20 cellular contexts compared by ENCODE assay signal in genomic region chr17:49364119-49364518, GRCh38. TPM values are rescaled to one million over a fixed set of nuclear protein-coding genes. Genes with fewer than 3 reads are reported as not detected.
A peak's percentile ranks its signal among the peaks of the same experiment; 100 is the strongest.
DNase-seq lines count a peak whose midpoint lies in the region; ATAC-seq and TF ChIP-seq lines count a peak whose summit lies in the region.
"Had no signal": no experiment of that assay in that cellular context is flagged by ENCODE, and none has a peak within 500 bp of the region (broad histone marks: within the 10 kb centered on the region; RNA-seq: fewer than 3 reads in every experiment).

No MANE protein-coding gene starts in this region.

- H3K36me3 ChIP-seq in Panc1 (ENCODE audit: control insufficient read depth, insufficient read depth, low read length) (no peaks in the 10 kb centered on the region; the same call in 1 of the 2 replicates), endodermal cell (ENCODE audit: control insufficient read depth, insufficient read depth, low read length) (no peaks in the 10 kb centered on the region)
- H3K36me3 ChIP-seq: BLaER1 had no signal

- CTCF ChIA-PET in CD4-positive, alpha-beta T cell (lab: Charles Lee) = interaction anchor here (0.6 to 1.4 kb wide), 3 partner anchors 9 to 48 kb away, joined by 3 to 4 read pairs (median 4); no protein-coding TSS in a partner anchor
- CTCF ChIA-PET in Panc1 (lab: Charles Lee) = no interaction called here

- in situ Hi-C loops in Panc1 (cut with HindIII; ENCODE audit: low pct_unique_long_range_greater_than_20kb, low sequenced_read_pairs) = no loop called here

- WGBS in endodermal cell (ENCODE audit: insufficient coverage in 1 of 2, insufficient read length in 1 of 2), 2 experiments = 100% methylated on average over 2 of the region's 2 CpGs

- ATAC-seq in CD4-positive, alpha-beta T cell (ENCODE audit: poor library complexity) = no peak
- ATAC-seq in Panc1 (no peak), HG02642 (IDR thresholded peaks at IDR 0.05; ENCODE audit: poor library complexity, unreplicated experiment) (no peak)
- ATAC-seq: HCT116 had no signal

- H3K4me1 ChIP-seq in Panc1 (ENCODE audit: control insufficient read depth, insufficient read depth, low read length) = peaks cover 22% of the 10 kb centered on the region
- no peaks in the 10 kb centered on the region for H3K4me1 ChIP-seq in endodermal cell (ENCODE audit: control insufficient read depth, insufficient read depth, low read length)

- TF ChIP-seq CTCF in CD4-positive, alpha-beta T cell (IDR thresholded peaks at IDR 0.05) = no peak
- TF ChIP-seq CTCF in GM10266 (IDR thresholded peaks at IDR 0.05; ENCODE audit: control insufficient read depth, insufficient read depth, low read depth, missing control alignments) (peak; percentile 2), Panc1 (IDR thresholded peaks at IDR 0.05) (0 out of 2 replicates have a peak, but pooled peaks have one; percentile 42), endodermal cell (conservative IDR thresholded peaks at IDR 0.05) (no peak)

- no peak overlapping the region for H3K9ac ChIP-seq in endodermal cell (ENCODE audit: extremely low read depth, low read length, poor library complexity, severe bottlenecking)
- H3K9ac ChIP-seq: BLaER1 had no signal

- H3K4me3 ChIP-seq in Panc1 (ENCODE audit: low read depth in 2 of 2, low read length in 2 of 2) (no peak overlapping the region), endodermal cell (ENCODE audit: low read length) (no peak overlapping the region)
- H3K4me3 ChIP-seq: BLaER1 had no signal

- BruUV-seq in Panc1 (replicated peaks; lab: Mats Ljungman, UMichigan) = no TSS peak

- peaks cover 8% of the 10 kb centered on the region for H3K36me3 Mint-ChIP-seq in CD4-positive, alpha-beta T cell (ENCODE audit: low read depth)
- H3K36me3 Mint-ChIP-seq in endodermal cell (ENCODE audit: low read depth) = no peaks in the 10 kb centered on the region

- no peak for DNase-seq in CD4-positive, alpha-beta T cell
- no peak for DNase-seq in GM10266 (ENCODE audit: extremely low spot score)
- no peak for DNase-seq in Panc1 (ENCODE audit: low read depth, low spot score)
- peak; percentile 42 for DNase-seq in endodermal cell
- DNase-seq in AG20443 (ENCODE audit: low spot score) = no peak
- DNase-seq in activated CD4-positive, alpha-beta T cell treated with anti-CD3 and anti-CD28 coated beads for 48 hours = no peak
- DNase-seq: CD4-positive, alpha-beta memory T cell; DND-41; MM.1S; NCI-H1092 treated with DMSO at 0.1 percent for 48 hours; NCI-H1436 treated with DMSO at 0.1 percent for 48 hours; NCI-H1930; NCI-H2227 treated with DMSO at 0.1 percent for 48 hours; NCI-H510A treated with DMSO at 0.1 percent for 48 hours; NCI-H748 treated with DMSO at 0.1 percent for 48 hours; SIG-M5 had no signal

- intact Hi-C loops in CD4-positive, alpha-beta T cell (cut with DNase I, micrococcal nuclease) = loop anchor here in 1 of 2 experiments (2.0 kb wide), 1 partner anchor 31 kb away; no protein-coding TSS in a partner anchor
- intact Hi-C loops in Panc1 (cut with micrococcal nuclease; ENCODE audit: unreplicated experiment) = no loop called here

- H3K4me1 Mint-ChIP-seq in CD4-positive, alpha-beta T cell (ENCODE audit: low read depth) = peaks cover 40% of the 10 kb centered on the region
- peaks cover 36% of the 10 kb centered on the region for H3K4me1 Mint-ChIP-seq in endodermal cell

- H3K27me3 Mint-ChIP-seq in CD4-positive, alpha-beta T cell = no peaks in the 10 kb centered on the region
- peaks cover 2% of the 10 kb centered on the region for H3K27me3 Mint-ChIP-seq in endodermal cell (ENCODE audit: insufficient read depth)
- H3K27me3 Mint-ChIP-seq: CD4-positive, alpha-beta memory T cell had no signal

- no peak overlapping the region for H3K27ac Mint-ChIP-seq in CD4-positive, alpha-beta T cell
- H3K27ac Mint-ChIP-seq in endodermal cell = no peak overlapping the region

- H3K27me3 ChIP-seq in CD4-positive, alpha-beta T cell (ENCODE audit: control insufficient read depth, insufficient read depth, low read length) = no peaks in the 10 kb centered on the region
- no peaks in the 10 kb centered on the region for H3K27me3 ChIP-seq in Panc1 (ENCODE audit: control insufficient read depth, insufficient read depth, low read length)
- H3K27me3 ChIP-seq in endodermal cell (ENCODE audit: control insufficient read depth, insufficient read depth, low read length, poor library complexity, severe bottlenecking) = no peaks in the 10 kb centered on the region
- H3K27me3 ChIP-seq: BLaER1 had no signal

- H3K9me3 Mint-ChIP-seq in CD4-positive, alpha-beta T cell = no peaks in the 10 kb centered on the region
- H3K9me3 Mint-ChIP-seq in endodermal cell = no peaks in the 10 kb centered on the region
- H3K9me3 Mint-ChIP-seq: CD4-positive, alpha-beta memory T cell had no signal

- no peak overlapping the region for H3K27ac ChIP-seq in CD4-positive, alpha-beta T cell (ENCODE audit: low read depth, low read length)
- no peak overlapping the region for H3K27ac ChIP-seq in Panc1 (ENCODE audit: low read length)
- no peak overlapping the region for H3K27ac ChIP-seq in endodermal cell (ENCODE audit: low read depth, low read length)
- H3K27ac ChIP-seq: BLaER1 had no signal

- H3K9me3 ChIP-seq in CD4-positive, alpha-beta T cell (ENCODE audit: control insufficient read depth, low read length) = no peaks in the 10 kb centered on the region
- H3K9me3 ChIP-seq in Panc1 (ENCODE audit: control insufficient read depth, insufficient read depth, low read depth, low read length) (no peaks in the 10 kb centered on the region), endodermal cell (ENCODE audit: control insufficient read depth, low read length) (no peaks in the 10 kb centered on the region)
- H3K9me3 ChIP-seq: BLaER1, Caco-2 had no signal

- H3K4me3 Mint-ChIP-seq in CD4-positive, alpha-beta T cell = peak overlapping the region; percentile 42
- H3K4me3 Mint-ChIP-seq in endodermal cell = no peak overlapping the region

- POLR2A ChIA-PET in CD4-positive, alpha-beta T cell (lab: Charles Lee) = interaction anchor here (3.1 to 6.5 kb wide), 2 partner anchors 21 to 25 kb away, joined by 7 to 65 read pairs; no protein-coding TSS in a partner anchor
- POLR2A ChIA-PET in Panc1 (lab: Charles Lee) = no interaction called here

RNA-seq across cellular contexts. Expression of gene ZNF652, which starts 2.1 kb away (rescaled TPM):
- total RNA-seq in CD4-positive, alpha-beta T cell = 10 to 100 TPM; 33.7 to 34.9 TPM
- 42.4 TPM for total RNA-seq in Panc1 (2021; ENCODE audit: unreplicated experiment)
- 8.1 TPM for polyA plus RNA-seq in Panc1 (2012; ENCODE audit: insufficient read length)
- 10 to 100 TPM; 42.6 to 60.0 TPM for total RNA-seq in endodermal cell
- 15.5 TPM for polyA plus RNA-seq in endodermal cell (2013, experiment 1 of 2)
- 19.1 TPM for polyA plus RNA-seq in endodermal cell (2013, experiment 2 of 2)

RNA-seq across cellular contexts. Expression of gene PHB1, which starts 50.6 kb away (rescaled TPM):
- total RNA-seq in CD4-positive, alpha-beta T cell = 10 to 100 TPM; 24.2 to 31.6 TPM
- 367 TPM for total RNA-seq in Panc1 (2021; ENCODE audit: unreplicated experiment)
- polyA plus RNA-seq in Panc1 (2012; ENCODE audit: insufficient read length) = 301 TPM
- 100 to 1,000 TPM; 227 to 263 TPM for total RNA-seq in endodermal cell
- polyA plus RNA-seq in endodermal cell (2013, experiment 1 of 2) = 109 TPM
- 101 TPM for polyA plus RNA-seq in endodermal cell (2013, experiment 2 of 2)

Comparison
In these comparisons a context has a peak if more than half of its experiments do, and no peak if none do; other contexts are left out.
1. CTCF ChIP-seq: peak in GM10266 (single experiment) and Panc1 (single experiment); none in CD4-positive, alpha-beta T cell (single experiment) and endodermal cell (single experiment).
2. RNA of gene PHB1, which starts 50.6 kb away (total RNA-seq): 367 TPM in Panc1 (single experiment) and 227 to 263 TPM in endodermal cell; 24.2 to 31.6 TPM in CD4-positive, alpha-beta T cell; every median in the first group is over 4 times any median in the second.